In the genomic region with DNA sequence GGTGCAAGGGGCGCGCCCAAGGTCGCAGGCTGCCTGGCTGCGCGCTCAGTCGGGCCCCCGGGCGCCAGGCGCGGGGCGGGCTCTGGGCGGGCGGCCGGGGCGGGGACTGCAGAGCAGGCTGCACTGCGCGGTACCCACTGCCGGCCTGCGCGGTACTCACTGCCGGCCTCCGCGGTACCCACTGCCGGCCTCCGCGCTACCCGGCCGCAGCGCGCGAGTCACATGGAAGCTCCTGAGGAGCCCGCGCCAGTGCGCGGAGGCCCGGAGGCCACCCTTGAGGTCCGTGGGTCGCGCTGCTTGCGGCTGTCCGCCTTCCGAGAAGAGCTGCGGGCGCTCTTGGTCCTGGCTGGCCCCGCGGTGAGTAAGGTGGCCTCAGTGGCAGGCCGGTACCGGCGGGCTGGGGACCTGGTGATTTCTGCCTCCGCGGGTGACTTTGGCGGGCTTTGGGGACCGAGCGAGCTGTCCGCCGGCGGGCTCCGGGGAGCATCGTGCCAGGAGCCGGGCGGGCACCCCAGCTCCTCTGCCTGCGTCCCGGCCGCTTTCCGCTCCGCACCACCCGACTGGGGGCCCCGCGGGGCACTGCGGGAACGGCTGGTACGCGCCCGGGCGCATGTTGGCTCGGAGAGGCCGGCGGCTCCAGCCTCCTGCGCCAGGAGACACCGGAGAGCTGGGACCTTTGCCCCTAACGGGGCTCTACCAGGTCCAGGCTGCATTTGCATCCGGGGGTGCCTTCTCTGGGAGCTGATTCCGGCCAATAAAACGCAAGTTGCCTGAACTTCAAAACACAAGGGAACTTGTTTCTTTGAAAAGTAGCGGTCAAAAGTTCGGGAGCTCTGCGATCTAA, we compare ENCODE assay signal across 1 cellular context.
TF ChIP-seq lines count a peak whose summit lies in the region.

A gene with protein sequence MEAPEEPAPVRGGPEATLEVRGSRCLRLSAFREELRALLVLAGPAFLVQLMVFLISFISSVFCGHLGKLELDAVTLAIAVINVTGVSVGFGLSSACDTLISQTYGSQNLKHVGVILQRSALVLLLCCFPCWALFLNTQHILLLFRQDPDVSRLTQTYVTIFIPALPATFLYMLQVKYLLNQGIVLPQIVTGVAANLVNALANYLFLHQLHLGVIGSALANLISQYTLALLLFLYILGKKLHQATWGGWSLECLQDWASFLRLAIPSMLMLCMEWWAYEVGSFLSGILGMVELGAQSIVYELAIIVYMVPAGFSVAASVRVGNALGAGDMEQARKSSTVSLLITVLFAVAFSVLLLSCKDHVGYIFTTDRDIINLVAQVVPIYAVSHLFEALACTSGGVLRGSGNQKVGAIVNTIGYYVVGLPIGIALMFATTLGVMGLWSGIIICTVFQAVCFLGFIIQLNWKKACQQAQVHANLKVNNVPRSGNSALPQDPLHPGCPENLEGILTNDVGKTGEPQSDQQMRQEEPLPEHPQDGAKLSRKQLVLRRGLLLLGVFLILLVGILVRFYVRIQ (plus strand): TSS at position 137 of the 844 bp plus-strand sequence. CDS start 86 bp downstream, at position 223.

TF ChIP-seq in HepG2, 621 proteins besides CTCF, POLR2A, EP300 and RAD21 (continued from another document and continues in another):
- TF ChIP-seq, protein P1, sequence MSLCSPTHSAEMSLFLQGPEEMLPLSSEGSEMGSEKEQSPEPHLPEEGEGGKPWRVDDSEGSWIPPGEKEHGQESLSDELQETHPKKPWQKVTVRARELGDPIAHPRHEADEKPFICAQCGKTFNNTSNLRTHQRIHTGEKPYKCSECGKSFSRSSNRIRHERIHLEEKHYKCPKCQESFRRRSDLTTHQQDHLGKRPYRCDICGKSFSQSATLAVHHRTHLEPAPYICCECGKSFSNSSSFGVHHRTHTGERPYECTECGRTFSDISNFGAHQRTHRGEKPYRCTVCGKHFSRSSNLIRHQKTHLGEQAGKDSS (CRISPR knock-in tag; IDR thresholded peaks at IDR 0.05; ENCODE audit: borderline replicate concordance, low read depth) = 0 out of 2 replicates have a peak, but pooled peaks have one; percentile 27
- TF ChIP-seq ATAD3A (CRISPR knock-in tag; IDR thresholded peaks at IDR 0.05) (no peak), NFRKB (IDR thresholded peaks at IDR 0.05) (no peak), ZKSCAN1 (IDR thresholded peaks at IDR 0.05; ENCODE audit: low read length) (no peak), SIN3A (IDR thresholded peaks at IDR 0.05; ENCODE audit: borderline replicate concordance, low read depth, low read length) (no peak), RFX1 (IDR thresholded peaks at IDR 0.05) (no peak), ISL2 (CRISPR knock-in tag; IDR thresholded peaks at IDR 0.05) (no peak), NFE2L1 (CRISPR knock-in tag; IDR thresholded peaks at IDR 0.05; ENCODE audit: borderline replicate concordance) (no peak), RBM39 (IDR thresholded peaks at IDR 0.05; ENCODE audit: low read depth, low read length, poor library complexity, severe bottlenecking) (no peak), ZNF350 (CRISPR knock-in tag; IDR thresholded peaks at IDR 0.05; ENCODE audit: borderline replicate concordance, low read depth) (no peak), ZNF546 (CRISPR knock-in tag; conservative IDR thresholded peaks at IDR 0.05) (no peak), ZNF136 (CRISPR knock-in tag; IDR thresholded peaks at IDR 0.05; ENCODE audit: low read depth) (no peak), ZBTB3 (CRISPR knock-in tag; IDR thresholded peaks at IDR 0.05; ENCODE audit: borderline replicate concordance, low read depth) (no peak), ZFY (CRISPR knock-in tag; IDR thresholded peaks at IDR 0.05) (peak; percentile 74), GABPA (IDR thresholded peaks at IDR 0.05; ENCODE audit: low read depth, low read length) (no peak), GABPA (CRISPR knock-in tag; IDR thresholded peaks at IDR 0.05; ENCODE audit: low read depth) (0 out of 2 replicates have a peak, but pooled peaks have one; percentile 25), ZNF225 (CRISPR knock-in tag; IDR thresholded peaks at IDR 0.05) (no peak), PITX1 (CRISPR knock-in tag; IDR thresholded peaks at IDR 0.05) (no peak), HNRNPLL (IDR thresholded peaks at IDR 0.05; ENCODE audit: low read depth, low read length, poor library complexity, severe bottlenecking) (peak; percentile 62), ZNF792 (CRISPR knock-in tag; IDR thresholded peaks at IDR 0.05) (no peak), KDM5B (CRISPR knock-in tag; IDR thresholded peaks at IDR 0.05; ENCODE audit: borderline replicate concordance) (peak; percentile 64; the same call in 1 of the 2 replicates), ZNF720 (CRISPR knock-in tag; IDR thresholded peaks at IDR 0.05) (no peak), ZNF768 (CRISPR knock-in tag; IDR thresholded peaks at IDR 0.05) (no peak), SAFB2 (CRISPR knock-in tag; IDR thresholded peaks at IDR 0.05; ENCODE audit: borderline replicate concordance, low read depth) (no peak)
- TF ChIP-seq, protein P2, sequence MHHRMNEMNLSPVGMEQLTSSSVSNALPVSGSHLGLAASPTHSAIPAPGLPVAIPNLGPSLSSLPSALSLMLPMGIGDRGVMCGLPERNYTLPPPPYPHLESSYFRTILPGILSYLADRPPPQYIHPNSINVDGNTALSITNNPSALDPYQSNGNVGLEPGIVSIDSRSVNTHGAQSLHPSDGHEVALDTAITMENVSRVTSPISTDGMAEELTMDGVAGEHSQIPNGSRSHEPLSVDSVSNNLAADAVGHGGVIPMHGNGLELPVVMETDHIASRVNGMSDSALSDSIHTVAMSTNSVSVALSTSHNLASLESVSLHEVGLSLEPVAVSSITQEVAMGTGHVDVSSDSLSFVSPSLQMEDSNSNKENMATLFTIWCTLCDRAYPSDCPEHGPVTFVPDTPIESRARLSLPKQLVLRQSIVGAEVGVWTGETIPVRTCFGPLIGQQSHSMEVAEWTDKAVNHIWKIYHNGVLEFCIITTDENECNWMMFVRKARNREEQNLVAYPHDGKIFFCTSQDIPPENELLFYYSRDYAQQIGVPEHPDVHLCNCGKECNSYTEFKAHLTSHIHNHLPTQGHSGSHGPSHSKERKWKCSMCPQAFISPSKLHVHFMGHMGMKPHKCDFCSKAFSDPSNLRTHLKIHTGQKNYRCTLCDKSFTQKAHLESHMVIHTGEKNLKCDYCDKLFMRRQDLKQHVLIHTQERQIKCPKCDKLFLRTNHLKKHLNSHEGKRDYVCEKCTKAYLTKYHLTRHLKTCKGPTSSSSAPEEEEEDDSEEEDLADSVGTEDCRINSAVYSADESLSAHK (CRISPR knock-in tag; IDR thresholded peaks at IDR 0.05; ENCODE audit: borderline replicate concordance) = no peak
- TF ChIP-seq, protein P3, sequence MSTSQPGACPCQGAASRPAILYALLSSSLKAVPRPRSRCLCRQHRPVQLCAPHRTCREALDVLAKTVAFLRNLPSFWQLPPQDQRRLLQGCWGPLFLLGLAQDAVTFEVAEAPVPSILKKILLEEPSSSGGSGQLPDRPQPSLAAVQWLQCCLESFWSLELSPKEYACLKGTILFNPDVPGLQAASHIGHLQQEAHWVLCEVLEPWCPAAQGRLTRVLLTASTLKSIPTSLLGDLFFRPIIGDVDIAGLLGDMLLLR (CRISPR knock-in tag; IDR thresholded peaks at IDR 0.05) = peak; percentile 80
- TF ChIP-seq, protein P4, sequence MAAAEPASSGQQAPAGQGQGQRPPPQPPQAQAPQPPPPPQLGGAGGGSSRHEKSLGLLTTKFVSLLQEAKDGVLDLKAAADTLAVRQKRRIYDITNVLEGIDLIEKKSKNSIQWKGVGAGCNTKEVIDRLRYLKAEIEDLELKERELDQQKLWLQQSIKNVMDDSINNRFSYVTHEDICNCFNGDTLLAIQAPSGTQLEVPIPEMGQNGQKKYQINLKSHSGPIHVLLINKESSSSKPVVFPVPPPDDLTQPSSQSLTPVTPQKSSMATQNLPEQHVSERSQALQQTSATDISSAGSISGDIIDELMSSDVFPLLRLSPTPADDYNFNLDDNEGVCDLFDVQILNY (CRISPR knock-in tag; conservative IDR thresholded peaks at IDR 0.05) = no peak
- TF ChIP-seq, protein P5, sequence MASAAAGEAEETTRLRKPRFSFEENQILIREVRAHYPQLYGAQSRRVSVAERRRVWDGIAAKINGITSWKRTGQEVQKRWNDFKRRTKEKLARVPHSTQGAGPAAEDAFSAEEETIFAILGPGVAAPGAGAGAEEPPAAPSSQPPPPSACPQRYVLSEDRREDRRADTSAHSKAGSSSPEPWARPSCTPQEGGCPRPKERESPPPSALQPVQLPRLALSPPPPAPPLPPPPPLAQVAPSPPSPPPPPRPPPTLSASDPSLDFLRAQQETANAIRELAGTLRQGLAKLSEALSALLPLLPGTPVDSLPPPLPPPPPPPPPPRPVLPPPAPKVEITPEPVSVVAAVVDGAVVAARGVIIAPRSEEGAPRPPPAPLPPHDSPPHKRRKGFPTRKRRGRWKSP (CRISPR knock-in tag; IDR thresholded peaks at IDR 0.05) = peak; percentile 80
- TF ChIP-seq, protein P6, sequence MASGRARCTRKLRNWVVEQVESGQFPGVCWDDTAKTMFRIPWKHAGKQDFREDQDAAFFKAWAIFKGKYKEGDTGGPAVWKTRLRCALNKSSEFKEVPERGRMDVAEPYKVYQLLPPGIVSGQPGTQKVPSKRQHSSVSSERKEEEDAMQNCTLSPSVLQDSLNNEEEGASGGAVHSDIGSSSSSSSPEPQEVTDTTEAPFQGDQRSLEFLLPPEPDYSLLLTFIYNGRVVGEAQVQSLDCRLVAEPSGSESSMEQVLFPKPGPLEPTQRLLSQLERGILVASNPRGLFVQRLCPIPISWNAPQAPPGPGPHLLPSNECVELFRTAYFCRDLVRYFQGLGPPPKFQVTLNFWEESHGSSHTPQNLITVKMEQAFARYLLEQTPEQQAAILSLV (CRISPR knock-in tag; IDR thresholded peaks at IDR 0.05; ENCODE audit: borderline replicate concordance) = no peak
- TF ChIP-seq, protein P7, sequence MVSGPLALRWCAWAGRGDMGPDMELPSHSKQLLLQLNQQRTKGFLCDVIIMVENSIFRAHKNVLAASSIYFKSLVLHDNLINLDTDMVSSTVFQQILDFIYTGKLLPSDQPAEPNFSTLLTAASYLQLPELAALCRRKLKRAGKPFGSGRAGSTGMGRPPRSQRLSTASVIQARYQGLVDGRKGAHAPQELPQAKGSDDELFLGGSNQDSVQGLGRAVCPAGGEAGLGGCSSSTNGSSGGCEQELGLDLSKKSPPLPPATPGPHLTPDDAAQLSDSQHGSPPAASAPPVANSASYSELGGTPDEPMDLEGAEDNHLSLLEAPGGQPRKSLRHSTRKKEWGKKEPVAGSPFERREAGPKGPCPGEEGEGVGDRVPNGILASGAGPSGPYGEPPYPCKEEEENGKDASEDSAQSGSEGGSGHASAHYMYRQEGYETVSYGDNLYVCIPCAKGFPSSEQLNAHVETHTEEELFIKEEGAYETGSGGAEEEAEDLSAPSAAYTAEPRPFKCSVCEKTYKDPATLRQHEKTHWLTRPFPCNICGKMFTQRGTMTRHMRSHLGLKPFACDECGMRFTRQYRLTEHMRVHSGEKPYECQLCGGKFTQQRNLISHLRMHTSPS (CRISPR knock-in tag; IDR thresholded peaks at IDR 0.05; ENCODE audit: low read depth) = no peak; the same call in 1 of the 2 replicates
- TF ChIP-seq, protein P8, sequence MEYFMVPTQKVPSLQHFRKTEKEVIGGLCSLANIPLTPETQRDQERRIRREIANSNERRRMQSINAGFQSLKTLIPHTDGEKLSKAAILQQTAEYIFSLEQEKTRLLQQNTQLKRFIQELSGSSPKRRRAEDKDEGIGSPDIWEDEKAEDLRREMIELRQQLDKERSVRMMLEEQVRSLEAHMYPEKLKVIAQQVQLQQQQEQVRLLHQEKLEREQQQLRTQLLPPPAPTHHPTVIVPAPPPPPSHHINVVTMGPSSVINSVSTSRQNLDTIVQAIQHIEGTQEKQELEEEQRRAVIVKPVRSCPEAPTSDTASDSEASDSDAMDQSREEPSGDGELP (IDR thresholded peaks at IDR 0.05; ENCODE audit: borderline replicate concordance, low read depth) = no peak
- TF ChIP-seq, protein P9, sequence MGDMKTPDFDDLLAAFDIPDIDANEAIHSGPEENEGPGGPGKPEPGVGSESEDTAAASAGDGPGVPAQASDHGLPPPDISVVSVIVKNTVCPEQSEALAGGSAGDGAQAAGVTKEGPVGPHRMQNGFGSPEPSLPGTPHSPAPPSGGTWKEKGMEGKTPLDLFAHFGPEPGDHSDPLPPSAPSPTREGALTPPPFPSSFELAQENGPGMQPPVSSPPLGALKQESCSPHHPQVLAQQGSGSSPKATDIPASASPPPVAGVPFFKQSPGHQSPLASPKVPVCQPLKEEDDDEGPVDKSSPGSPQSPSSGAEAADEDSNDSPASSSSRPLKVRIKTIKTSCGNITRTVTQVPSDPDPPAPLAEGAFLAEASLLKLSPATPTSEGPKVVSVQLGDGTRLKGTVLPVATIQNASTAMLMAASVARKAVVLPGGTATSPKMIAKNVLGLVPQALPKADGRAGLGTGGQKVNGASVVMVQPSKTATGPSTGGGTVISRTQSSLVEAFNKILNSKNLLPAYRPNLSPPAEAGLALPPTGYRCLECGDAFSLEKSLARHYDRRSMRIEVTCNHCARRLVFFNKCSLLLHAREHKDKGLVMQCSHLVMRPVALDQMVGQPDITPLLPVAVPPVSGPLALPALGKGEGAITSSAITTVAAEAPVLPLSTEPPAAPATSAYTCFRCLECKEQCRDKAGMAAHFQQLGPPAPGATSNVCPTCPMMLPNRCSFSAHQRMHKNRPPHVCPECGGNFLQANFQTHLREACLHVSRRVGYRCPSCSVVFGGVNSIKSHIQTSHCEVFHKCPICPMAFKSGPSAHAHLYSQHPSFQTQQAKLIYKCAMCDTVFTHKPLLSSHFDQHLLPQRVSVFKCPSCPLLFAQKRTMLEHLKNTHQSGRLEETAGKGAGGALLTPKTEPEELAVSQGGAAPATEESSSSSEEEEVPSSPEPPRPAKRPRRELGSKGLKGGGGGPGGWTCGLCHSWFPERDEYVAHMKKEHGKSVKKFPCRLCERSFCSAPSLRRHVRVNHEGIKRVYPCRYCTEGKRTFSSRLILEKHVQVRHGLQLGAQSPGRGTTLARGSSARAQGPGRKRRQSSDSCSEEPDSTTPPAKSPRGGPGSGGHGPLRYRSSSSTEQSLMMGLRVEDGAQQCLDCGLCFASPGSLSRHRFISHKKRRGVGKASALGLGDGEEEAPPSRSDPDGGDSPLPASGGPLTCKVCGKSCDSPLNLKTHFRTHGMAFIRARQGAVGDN (CRISPR knock-in tag; IDR thresholded peaks at IDR 0.05) = peak; percentile 72
- TF ChIP-seq, protein P10, sequence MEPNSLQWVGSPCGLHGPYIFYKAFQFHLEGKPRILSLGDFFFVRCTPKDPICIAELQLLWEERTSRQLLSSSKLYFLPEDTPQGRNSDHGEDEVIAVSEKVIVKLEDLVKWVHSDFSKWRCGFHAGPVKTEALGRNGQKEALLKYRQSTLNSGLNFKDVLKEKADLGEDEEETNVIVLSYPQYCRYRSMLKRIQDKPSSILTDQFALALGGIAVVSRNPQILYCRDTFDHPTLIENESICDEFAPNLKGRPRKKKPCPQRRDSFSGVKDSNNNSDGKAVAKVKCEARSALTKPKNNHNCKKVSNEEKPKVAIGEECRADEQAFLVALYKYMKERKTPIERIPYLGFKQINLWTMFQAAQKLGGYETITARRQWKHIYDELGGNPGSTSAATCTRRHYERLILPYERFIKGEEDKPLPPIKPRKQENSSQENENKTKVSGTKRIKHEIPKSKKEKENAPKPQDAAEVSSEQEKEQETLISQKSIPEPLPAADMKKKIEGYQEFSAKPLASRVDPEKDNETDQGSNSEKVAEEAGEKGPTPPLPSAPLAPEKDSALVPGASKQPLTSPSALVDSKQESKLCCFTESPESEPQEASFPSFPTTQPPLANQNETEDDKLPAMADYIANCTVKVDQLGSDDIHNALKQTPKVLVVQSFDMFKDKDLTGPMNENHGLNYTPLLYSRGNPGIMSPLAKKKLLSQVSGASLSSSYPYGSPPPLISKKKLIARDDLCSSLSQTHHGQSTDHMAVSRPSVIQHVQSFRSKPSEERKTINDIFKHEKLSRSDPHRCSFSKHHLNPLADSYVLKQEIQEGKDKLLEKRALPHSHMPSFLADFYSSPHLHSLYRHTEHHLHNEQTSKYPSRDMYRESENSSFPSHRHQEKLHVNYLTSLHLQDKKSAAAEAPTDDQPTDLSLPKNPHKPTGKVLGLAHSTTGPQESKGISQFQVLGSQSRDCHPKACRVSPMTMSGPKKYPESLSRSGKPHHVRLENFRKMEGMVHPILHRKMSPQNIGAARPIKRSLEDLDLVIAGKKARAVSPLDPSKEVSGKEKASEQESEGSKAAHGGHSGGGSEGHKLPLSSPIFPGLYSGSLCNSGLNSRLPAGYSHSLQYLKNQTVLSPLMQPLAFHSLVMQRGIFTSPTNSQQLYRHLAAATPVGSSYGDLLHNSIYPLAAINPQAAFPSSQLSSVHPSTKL (CRISPR knock-in tag; IDR thresholded peaks at IDR 0.05) = no peak; the same call in 1 of the 2 replicates
